In genomic region chr1:214541693-214542092, GRCh38 we compare ENCODE assay signal across 17 cellular contexts. TPM values are rescaled to one million over a fixed set of nuclear protein-coding genes. Genes with fewer than 3 reads are reported as not detected.
DNase-seq lines count a peak whose midpoint lies in the region; ATAC-seq and TF ChIP-seq lines count a peak whose summit lies in the region.
"Had no signal": no experiment of that assay in that cellular context is flagged by ENCODE, and none has a peak within 500 bp of the region (broad histone marks: within the 10 kb centered on the region; RNA-seq: fewer than 3 reads in every experiment).

No MANE protein-coding gene starts in this region.

- H3K27me3 Mint-ChIP-seq in osteocyte (ENCODE audit: unreplicated experiment) (no peaks in the 10 kb centered on the region), WTC11 (ENCODE audit: low read depth) (no peaks in the 10 kb centered on the region)
- peaks cover 3% of the 10 kb centered on the region for H3K27me3 Mint-ChIP-seq in CD8-positive, alpha-beta T cell (ENCODE audit: low read depth)

- no peak for TF ChIP-seq CTCF in gastroesophageal sphincter (IDR thresholded peaks at IDR 0.05)
- no peak for TF ChIP-seq CTCF in osteocyte (IDR thresholded peaks at IDR 0.05)
- TF ChIP-seq CTCF in CD8-positive, alpha-beta T cell (IDR thresholded peaks at IDR 0.05): no peak
- no peak for TF ChIP-seq CTCF in WTC11 (IDR thresholded peaks at IDR 0.05)

- H3K36me3 ChIP-seq in gastroesophageal sphincter: no peaks in the 10 kb centered on the region
- H3K36me3 ChIP-seq in CD8-positive, alpha-beta T cell (ENCODE audit: insufficient read depth, low read length): no peaks in the 10 kb centered on the region
- H3K36me3 ChIP-seq: HAP-1 had no signal

- TF ChIP-seq POLR2A in gastroesophageal sphincter (IDR thresholded peaks at IDR 0.05): no peak

- H3K9me3 ChIP-seq in gastroesophageal sphincter: no peaks in the 10 kb centered on the region
- H3K9me3 ChIP-seq in CD8-positive, alpha-beta T cell (ENCODE audit: low read length): no peaks in the 10 kb centered on the region
- H3K9me3 ChIP-seq: HAP-1 had no signal

- H3K27ac Mint-ChIP-seq in osteocyte (ENCODE audit: unreplicated experiment): peak overlapping the region; percentile 20
- no peak overlapping the region for H3K27ac Mint-ChIP-seq in CD8-positive, alpha-beta T cell
- no peak overlapping the region for H3K27ac Mint-ChIP-seq in WTC11
- H3K27ac Mint-ChIP-seq: B cell had no signal

- no peaks in the 10 kb centered on the region for H3K27me3 ChIP-seq in gastroesophageal sphincter
- no peaks in the 10 kb centered on the region for H3K27me3 ChIP-seq in CD8-positive, alpha-beta T cell (ENCODE audit: insufficient read depth, low read length)

- H3K4me1 Mint-ChIP-seq in osteocyte (ENCODE audit: unreplicated experiment) (peaks cover 83% of the 10 kb centered on the region), WTC11 (peaks cover 61% of the 10 kb centered on the region)
- no peaks in the 10 kb centered on the region for H3K4me1 Mint-ChIP-seq in CD8-positive, alpha-beta T cell (ENCODE audit: low read depth)
- H3K4me1 Mint-ChIP-seq: B cell had no signal

- peak; percentile 43 for ATAC-seq in gastroesophageal sphincter
- no peak for ATAC-seq in CD8-positive, alpha-beta T cell
- no peak for ATAC-seq in WTC11

- peak overlapping the region; percentile 64 to 78 (median 71) for H3K27ac ChIP-seq in gastroesophageal sphincter
- no peak overlapping the region for H3K27ac ChIP-seq in CD8-positive, alpha-beta T cell (ENCODE audit: low read depth, low read length)
- H3K27ac ChIP-seq: KMS-11, PC-9 had no signal

- DNase-seq in NCI-H1417 (lab: John Stamatoyannopoulos, UW) (peak in 2 of 3 experiments; percentile 10 to 30), NCI-H1417 treated with DMSO at 0.1 percent for 48 hours (lab: John Stamatoyannopoulos, UW) (no peak), osteocyte (ENCODE audit: extremely low spot score, unreplicated experiment) (no peak), 8988T (no peak), WTC11 (ENCODE audit: low spot score) (no peak)
- no peak for DNase-seq in stimulated activated naive CD4-positive, alpha-beta T cell (lab: John Stamatoyannopoulos, UW)
- no peak for DNase-seq in CD8-positive, alpha-beta T cell
- DNase-seq: COR-L47, GDM1, NCI-H1048, NCI-H1694, NCI-H226, PC-9 had no signal

- no peak overlapping the region for H3K4me3 Mint-ChIP-seq in osteocyte (ENCODE audit: unreplicated experiment)
- H3K4me3 Mint-ChIP-seq in CD8-positive, alpha-beta T cell: no peak overlapping the region
- H3K4me3 Mint-ChIP-seq in WTC11: no peak overlapping the region
- H3K4me3 Mint-ChIP-seq: B cell had no signal

- WGBS in gastroesophageal sphincter (ENCODE audit: low coverage in 1 of 2), 2 donors: 31 to 37% methylated on average over 2 of the region's 2 CpGs

- intact Hi-C loops in CD8-positive, alpha-beta T cell (cut with DNase I, micrococcal nuclease): no loop called here

- no peak overlapping the region for H3K4me3 ChIP-seq in gastroesophageal sphincter
- no peak overlapping the region for H3K4me3 ChIP-seq in CD8-positive, alpha-beta T cell (ENCODE audit: low read depth, low read length)
- H3K4me3 ChIP-seq: HAP-1, PC-9 had no signal

- POLR2A ChIA-PET in CD8-positive, alpha-beta T cell (lab: Charles Lee): no interaction called here
- POLR2A ChIA-PET in WTC11 (lab: Charles Lee): interaction anchor here (3.5 kb wide), 1 partner anchor 9 kb away, joined by 30 read pairs; the partner anchor contains the start of gene PTPN14

- peaks cover 4% of the 10 kb centered on the region for H3K36me3 Mint-ChIP-seq in osteocyte (ENCODE audit: unreplicated experiment)
- no peaks in the 10 kb centered on the region for H3K36me3 Mint-ChIP-seq in CD8-positive, alpha-beta T cell
- peaks cover 2% of the 10 kb centered on the region; the same call in 1 of the 2 replicates for H3K36me3 Mint-ChIP-seq in WTC11

- CTCF ChIA-PET in CD8-positive, alpha-beta T cell (lab: Charles Lee): no interaction called here
- CTCF ChIA-PET in WTC11 (lab: Charles Lee): interaction anchor here (1.0 to 1.1 kb wide), 2 partner anchors 8 to 210 kb away, joined by 3 read pairs; no protein-coding TSS in a partner anchor

- peaks cover 18 to 100% (median 28%) of the 10 kb centered on the region in 3 donors for H3K4me1 ChIP-seq in gastroesophageal sphincter
- H3K4me1 ChIP-seq in CD8-positive, alpha-beta T cell (ENCODE audit: insufficient read depth, low read length): no peaks in the 10 kb centered on the region

- TF ChIP-seq EP300 in gastroesophageal sphincter (IDR thresholded peaks at IDR 0.05): no peak

- H3K9me3 Mint-ChIP-seq in osteocyte (ENCODE audit: unreplicated experiment) (no peaks in the 10 kb centered on the region), WTC11 (no peaks in the 10 kb centered on the region)
- no peaks in the 10 kb centered on the region for H3K9me3 Mint-ChIP-seq in CD8-positive, alpha-beta T cell

TF ChIP-seq in WTC11, 78 proteins besides CTCF, POLR2A, EP300 and RAD21 (continues in another document):
- no peak for TF ChIP-seq ATF1 (CRISPR knock-in tag; IDR thresholded peaks at IDR 0.05)
- TF ChIP-seq ATF6 (CRISPR knock-in tag; IDR thresholded peaks at IDR 0.05): no peak
- no peak for TF ChIP-seq ZNF281 (CRISPR knock-in tag; IDR thresholded peaks at IDR 0.05)
- TF ChIP-seq RORB (CRISPR knock-in tag; IDR thresholded peaks at IDR 0.05): no peak
- no peak for TF ChIP-seq ZNF512 (CRISPR knock-in tag; IDR thresholded peaks at IDR 0.05; ENCODE audit: borderline replicate concordance)
- TF ChIP-seq MXD4 (CRISPR knock-in tag; IDR thresholded peaks at IDR 0.05; ENCODE audit: borderline replicate concordance): no peak
- TF ChIP-seq ZNF121 (CRISPR knock-in tag; IDR thresholded peaks at IDR 0.05): no peak
- no peak for TF ChIP-seq FOXJ3 (CRISPR knock-in tag; IDR thresholded peaks at IDR 0.05; ENCODE audit: borderline replicate concordance)
- TF ChIP-seq CDX4 (CRISPR knock-in tag; IDR thresholded peaks at IDR 0.05; ENCODE audit: borderline replicate concordance): no peak

RNA-seq across cellular contexts. Expression of gene PTPN14, which starts 9.7 kb away (rescaled TPM):
- total RNA-seq in gastroesophageal sphincter (10 to 100 TPM; 38.9 to 96.8 (median 75.4) TPM), osteocyte (140 and 142 TPM in 2 replicates), WTC11 (2021) (83.3 to 88.4 TPM (median 86.4 TPM) in 3 replicates)
- not detected for total RNA-seq in CD8-positive, alpha-beta T cell
- total RNA-seq: B cell had no signal

Comparison
In these comparisons a context has a peak if more than half of its experiments do, and no peak if none do; other contexts are left out.
1. DNase-seq: peak in NCI-H1417 (2 of 3); none in NCI-H1417 treated with DMSO at 0.1 percent for 48 hours (single experiment), osteocyte (single experiment), 8988T (single experiment), stimulated activated naive CD4-positive, alpha-beta T cell (0 of 6), CD8-positive, alpha-beta T cell (0 of 7) and WTC11 (single experiment).
2. RNA of gene PTPN14, which starts 9.7 kb away (total RNA-seq): 140 to 142 TPM in osteocyte, 38.9 to 96.8 TPM in gastroesophageal sphincter and 83.3 to 88.4 TPM in WTC11; not detected in CD8-positive, alpha-beta T cell; every median in the first group is over 10 times any median in the second.